Comparison of ENCODE assay signal across 20 cellular contexts in the genomic region with DNA sequence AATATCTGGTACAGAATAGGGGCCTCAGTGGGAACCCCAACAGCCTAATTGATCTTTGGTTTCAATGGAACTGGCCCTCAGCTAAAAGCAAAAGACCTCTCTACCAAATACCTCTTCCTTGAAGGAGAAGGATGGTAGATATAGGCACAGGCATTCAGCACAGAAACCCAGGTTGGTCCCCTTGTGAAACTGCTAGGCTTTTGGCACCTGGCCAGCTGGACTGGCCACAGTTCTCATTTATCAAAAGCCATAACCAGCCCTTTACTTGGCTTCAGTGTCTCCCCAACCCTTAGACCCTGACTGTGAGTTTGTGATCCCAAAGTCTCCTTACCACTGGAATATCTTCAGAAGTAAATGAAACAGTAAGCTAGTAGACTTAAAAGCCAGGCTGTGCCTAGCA.
"Had no signal": no experiment of that assay in that cellular context is flagged by ENCODE, and none has a peak within 500 bp of the region (broad histone marks: within the 10 kb centered on the region; RNA-seq: fewer than 3 reads in every experiment).

No MANE protein-coding gene starts in this region.

- FAIRE-seq: astrocyte, bronchial epithelial cell, endothelial cell of umbilical vein, TTC549 had no signal

- H3K4me3 ChIP-seq: esophagus muscularis mucosa, gastroesophageal sphincter, heart left ventricle, left ventricle myocardium inferior, mucosa of descending colon, prostate gland, right atrium auricular region had no signal

- H3K36me3 ChIP-seq: esophagus muscularis mucosa, gastroesophageal sphincter, heart left ventricle, left ventricle myocardium inferior, prostate gland, right atrium auricular region had no signal

- H3K4me1 ChIP-seq: esophagus muscularis mucosa, gastroesophageal sphincter, heart left ventricle, left ventricle myocardium inferior, prostate gland, right atrium auricular region had no signal

- H3K9me3 ChIP-seq: prostate gland had no signal

- H3K27ac ChIP-seq: esophagus muscularis mucosa, gastroesophageal sphincter, heart left ventricle, left ventricle myocardium inferior, prostate gland, right atrium auricular region had no signal

- ATAC-seq: gastroesophageal sphincter, heart left ventricle, mucosa of descending colon had no signal

- DNase-seq: activated CD4-positive, alpha-beta T cell treated with anti-CD3 and anti-CD28 coated beads, Interleukin-2, amount 50 U/mL, for 48 hours; activated gamma-delta T cell; cerebellar nuclear complex; effector memory CD4-positive, alpha-beta T cell; heart left ventricle; left ventricle myocardium inferior; mucosa of descending colon; naive B cell; stimulated activated CD4-positive, alpha-beta T cell treated with anti-CD3 and anti-CD28 coated beads, Interleukin-12 subunit alpha, Interleukin-12 subunit beta, amount 100 ng/mL, for 4 hours; stimulated activated CD4-positive, alpha-beta T cell treated with anti-CD3 and anti-CD28 coated beads, Interleukin-1b, Interleukin-23, amount 100 ng/mL, for 48 hours; stimulated activated CD8-positive, alpha-beta memory T cell treated with anti-CD3 and anti-CD28 coated beads, Interleukin-4, amount 100 ng/mL, for 48 hours; stimulated activated naive CD4-positive, alpha-beta T cell had no signal

- H3K27me3 ChIP-seq: esophagus muscularis mucosa, gastroesophageal sphincter, heart left ventricle, right atrium auricular region had no signal
